ENCODE assay signal across 20 cellular contexts in the genomic region with DNA sequence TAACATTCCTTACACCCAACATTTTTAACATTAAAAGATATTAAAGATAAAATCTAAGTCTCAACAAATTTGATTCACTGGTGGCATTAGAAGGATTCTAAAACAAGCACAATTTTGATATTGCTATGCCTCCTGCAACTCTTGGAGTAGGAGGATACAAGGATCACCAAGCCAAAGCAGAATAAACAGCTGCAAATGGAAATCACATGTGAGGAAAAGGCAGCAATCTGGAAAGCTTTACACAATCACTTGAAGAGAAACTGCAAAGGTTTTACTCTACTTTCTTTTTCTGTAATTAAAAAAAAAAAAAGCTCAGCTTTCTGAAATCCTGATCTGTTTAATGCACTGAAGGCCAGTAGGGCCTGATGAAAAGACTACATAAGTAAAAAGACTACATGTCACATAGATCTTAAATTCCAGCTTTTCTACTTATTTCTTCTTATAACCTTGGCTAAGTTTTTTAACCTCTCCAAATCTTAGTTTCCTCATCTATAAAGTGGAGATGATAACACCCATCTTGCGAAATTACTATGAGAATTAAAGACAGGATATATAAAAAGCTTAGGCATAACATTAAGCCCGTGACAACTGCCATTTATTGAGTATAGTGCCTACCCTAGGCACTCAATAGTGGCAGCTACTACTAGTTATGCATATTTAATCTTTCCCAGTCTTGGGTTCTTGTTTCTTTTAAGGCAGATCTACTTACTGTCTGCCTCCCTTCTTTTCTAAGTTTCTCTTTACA.
A peak's percentile ranks its signal among the peaks of the same experiment; 100 is the strongest.
DNase-seq lines count a peak whose midpoint lies in the region; ATAC-seq and TF ChIP-seq lines count a peak whose summit lies in the region.
"Had no signal": no experiment of that assay in that cellular context is flagged by ENCODE, and none has a peak within 500 bp of the region (broad histone marks: within the 10 kb centered on the region; RNA-seq: fewer than 3 reads in every experiment).

No MANE protein-coding gene starts in this region.

- no peak overlapping the region for H3K4me3 Mint-ChIP-seq in chondrocyte (ENCODE audit: unreplicated experiment)
- H3K4me3 Mint-ChIP-seq: activated CD4-positive, alpha-beta memory T cell treated with anti-CD3 and anti-CD28 coated beads for 36 hours; activated naive CD8-positive, alpha-beta T cell treated with anti-CD3 and anti-CD28 coated beads for 36 hours; brain had no signal

- no peak for TF ChIP-seq POLR2A in upper lobe of left lung (IDR thresholded peaks at IDR 0.05)

- no peak for TF ChIP-seq EP300 in upper lobe of left lung (IDR thresholded peaks at IDR 0.05)

- H3K9me3 Mint-ChIP-seq in chondrocyte (ENCODE audit: low read depth), result no peaks in the 10 kb centered on the region
- H3K9me3 Mint-ChIP-seq: activated CD4-positive, alpha-beta memory T cell treated with anti-CD3 and anti-CD28 coated beads for 36 hours; activated naive CD8-positive, alpha-beta T cell treated with anti-CD3 and anti-CD28 coated beads for 36 hours; brain had no signal

- peak; percentile 42 for DNase-seq in AG10803 (ENCODE audit: low read depth)
- peak; percentile 15 for DNase-seq in GM03348 (ENCODE audit: low spot score)
- DNase-seq in chondrocyte (ENCODE audit: low spot score), result no peak
- DNase-seq in mesenchymal stem cell, result peak; percentile 58
- no peak for DNase-seq in NK-92 (lab: John Stamatoyannopoulos, UW; ENCODE audit: unreplicated experiment)
- DNase-seq in activated CD4-positive, alpha-beta T cell treated with anti-CD3 and anti-CD28 coated beads, Interleukin-2, amount 50 U/mL, for 4 hours, result no peak
- DNase-seq in upper lobe of left lung, result no peak
- DNase-seq: activated CD4-positive, alpha-beta memory T cell treated with anti-CD3 and anti-CD28 coated beads for 36 hours; activated naive CD8-positive, alpha-beta T cell treated with anti-CD3 and anti-CD28 coated beads for 36 hours; BE2C; DMS 273 treated with DMSO at 0.1 percent for 48 hours; NCI-H1417; occipital lobe; sigmoid colon; stimulated activated CD4-positive, alpha-beta T cell treated with anti-CD3 and anti-CD28 coated beads, Interleukin-4, amount 100 ng/mL, for 1 hour; T-helper 1 cell; WERI-Rb-1 had no signal

- H2BK15ac ChIP-seq in mesenchymal stem cell (ENCODE audit: low read depth, poor library complexity, severe bottlenecking), result no peak overlapping the region

- no peak overlapping the region for H3K23ac ChIP-seq in mesenchymal stem cell (ENCODE audit: low read length in 2 of 2)

- H3K27ac Mint-ChIP-seq in chondrocyte (ENCODE audit: unreplicated experiment), result peak overlapping the region; percentile 14
- H3K27ac Mint-ChIP-seq: activated CD4-positive, alpha-beta memory T cell treated with anti-CD3 and anti-CD28 coated beads for 36 hours; activated naive CD8-positive, alpha-beta T cell treated with anti-CD3 and anti-CD28 coated beads for 36 hours had no signal

- no peak overlapping the region for H2BK120ac ChIP-seq in mesenchymal stem cell (ENCODE audit: low read depth, low read length)

- no peak overlapping the region for H3K4me3 ChIP-seq in AG10803 (ENCODE audit: low read length)
- no peak overlapping the region for H3K4me3 ChIP-seq in mesenchymal stem cell (ENCODE audit: insufficient read depth in 1 of 2, low read depth in 1 of 2, low read length in 2 of 2)
- H3K4me3 ChIP-seq in upper lobe of left lung, result no peak overlapping the region
- H3K4me3 ChIP-seq: sigmoid colon had no signal

- no peak for TF ChIP-seq CTCF in AG10803 (conservative IDR thresholded peaks at IDR 0.05; ENCODE audit: low read length)
- no peak for TF ChIP-seq CTCF in chondrocyte (IDR thresholded peaks at IDR 0.05)
- TF ChIP-seq CTCF in upper lobe of left lung (IDR thresholded peaks at IDR 0.05), result no peak

- H2BK12ac ChIP-seq in mesenchymal stem cell (ENCODE audit: low read length in 2 of 2), result no peak overlapping the region

- ATAC-seq in GM19328 (IDR thresholded peaks at IDR 0.05; ENCODE audit: unreplicated experiment), result no peak
- ATAC-seq in upper lobe of left lung (ENCODE audit: low FRiP score in 2 of 2), result no peak

- H3K36me3 ChIP-seq in mesenchymal stem cell (ENCODE audit: control insufficient read depth in 1 of 2, insufficient read depth in 2 of 2, low read depth in 1 of 2, low read length in 2 of 2), result peaks cover 9 to 65% of the 10 kb centered on the region in 2 experiments
- peaks cover 0 to 42% (median 10%) of the 10 kb centered on the region in 4 donors for H3K36me3 ChIP-seq in upper lobe of left lung
- H3K36me3 ChIP-seq: BE2C, WERI-Rb-1 had no signal

- no peak overlapping the region for H2AK5ac ChIP-seq in mesenchymal stem cell (ENCODE audit: low read length, severe bottlenecking)

- no peak overlapping the region for H3K18ac ChIP-seq in mesenchymal stem cell (ENCODE audit: low read depth in 1 of 2, low read length in 2 of 2)

- no peak overlapping the region for H3K4me2 ChIP-seq in mesenchymal stem cell (ENCODE audit: low read length, poor library complexity, severe bottlenecking)

- no peak overlapping the region for H3K4ac ChIP-seq in mesenchymal stem cell (ENCODE audit: low read depth in 1 of 2, low read length in 2 of 2)

- H3K27me3 ChIP-seq in mesenchymal stem cell (ENCODE audit: control insufficient read depth in 1 of 2, insufficient read depth in 1 of 2, low read length in 2 of 2) (no peaks in the 10 kb centered on the region), upper lobe of left lung (no peaks in the 10 kb centered on the region)
- H3K27me3 ChIP-seq: BE2C, sigmoid colon had no signal

- no peaks in the 10 kb centered on the region for H3K27me3 Mint-ChIP-seq in chondrocyte (ENCODE audit: low read depth)
- H3K27me3 Mint-ChIP-seq: activated CD4-positive, alpha-beta memory T cell treated with anti-CD3 and anti-CD28 coated beads for 36 hours; activated naive CD8-positive, alpha-beta T cell treated with anti-CD3 and anti-CD28 coated beads for 36 hours; brain had no signal

- H3K27ac ChIP-seq in mesenchymal stem cell (ENCODE audit: low read length, poor library complexity, severe bottlenecking) (no peak overlapping the region), upper lobe of left lung (peak overlapping the region in 1 of 4 donors; percentile 11)
- H3K27ac ChIP-seq: RWPE1, WERI-Rb-1 had no signal

- H3K9ac ChIP-seq in mesenchymal stem cell (ENCODE audit: low read length), result no peak overlapping the region

- H3K4me1 ChIP-seq in mesenchymal stem cell (ENCODE audit: control insufficient read depth, insufficient read depth, low read depth, low read length) (no peaks in the 10 kb centered on the region), upper lobe of left lung (peaks cover 0 to 8% (median 3%) of the 10 kb centered on the region in 4 donors)
- H3K4me1 ChIP-seq: BE2C had no signal

- H3K79me1 ChIP-seq in mesenchymal stem cell (replicated peaks; ENCODE audit: low read length, poor library complexity, severe bottlenecking), result peaks cover 2% of the 10 kb centered on the region

- H2BK5ac ChIP-seq in mesenchymal stem cell (ENCODE audit: low read depth, low read length, poor library complexity, severe bottlenecking), result peak overlapping the region; percentile 44

- peaks cover 42% of the 10 kb centered on the region for H3K4me1 Mint-ChIP-seq in chondrocyte (ENCODE audit: low read depth)
- H3K4me1 Mint-ChIP-seq: brain had no signal

- no peak overlapping the region for H2AFZ ChIP-seq in mesenchymal stem cell (ENCODE audit: low read depth, low read length)

- no peak overlapping the region for H4K91ac ChIP-seq in mesenchymal stem cell (ENCODE audit: low read length)

- H3K14ac ChIP-seq in mesenchymal stem cell (ENCODE audit: low read length in 2 of 2), result no peak overlapping the region

- peaks cover 6% of the 10 kb centered on the region for H3K36me3 Mint-ChIP-seq in chondrocyte (ENCODE audit: low read depth)

- H3K9me3 ChIP-seq in mesenchymal stem cell (ENCODE audit: control insufficient read depth, low read length) (no peaks in the 10 kb centered on the region), upper lobe of left lung (no peaks in the 10 kb centered on the region)
- H3K9me3 ChIP-seq: BE2C, sigmoid colon had no signal

- no peak overlapping the region for H4K8ac ChIP-seq in mesenchymal stem cell (ENCODE audit: low read length)

- 100% methylated on average over 2 of the region's 2 CpGs for WGBS in mesenchymal stem cell
- 78 to 90% methylated on average over 2 of the region's 2 CpGs for WGBS in upper lobe of left lung, 2 donors

Comparison
In these comparisons a context has a peak if more than half of its experiments do, and no peak if none do; other contexts are left out.
1. DNase-seq: peak in AG10803 (single experiment), GM03348 (single experiment) and mesenchymal stem cell (single experiment); none in chondrocyte (single experiment), NK-92 (single experiment), activated CD4-positive, alpha-beta T cell treated with anti-CD3 and anti-CD28 coated beads, Interleukin-2, amount 50 U/mL, for 4 hours (0 of 2) and upper lobe of left lung (0 of 2).